Comparison of ENCODE assay signal across 1 cellular context in the genomic region with DNA sequence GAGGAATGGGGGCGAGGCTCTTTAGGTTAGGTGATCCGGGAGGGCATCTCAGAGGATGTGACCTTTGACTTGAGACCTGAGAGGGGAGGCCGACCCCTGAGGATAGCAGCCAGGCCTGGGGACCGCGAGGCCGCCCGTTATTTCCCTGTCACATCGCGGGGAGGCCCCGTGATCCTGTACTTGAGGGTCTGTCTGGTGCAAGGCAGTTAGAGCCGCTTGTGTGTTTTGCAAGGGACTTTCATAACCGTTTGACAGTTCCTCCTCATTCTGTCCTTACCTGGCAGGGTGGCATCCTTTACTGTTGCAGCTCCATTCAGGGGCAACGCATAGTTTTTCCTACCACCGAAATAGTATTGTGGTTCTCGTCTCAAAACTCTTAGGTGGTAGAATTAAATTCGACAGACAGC.
TF ChIP-seq lines count a peak whose summit lies in the region.

No MANE protein-coding gene starts in this region.

TF ChIP-seq in HepG2, 621 proteins besides CTCF, POLR2A, EP300 and RAD21 (continued from another document):
- no peak for TF ChIP-seq ZSCAN22 (CRISPR knock-in tag; IDR thresholded peaks at IDR 0.05)
- TF ChIP-seq ZSCAN12 (CRISPR knock-in tag; IDR thresholded peaks at IDR 0.05), result no peak
- no peak for TF ChIP-seq ETV5 (CRISPR knock-in tag; IDR thresholded peaks at IDR 0.05; ENCODE audit: borderline replicate concordance)
- TF ChIP-seq ZNF557 (CRISPR knock-in tag; IDR thresholded peaks at IDR 0.05), result no peak
- TF ChIP-seq, protein P1, sequence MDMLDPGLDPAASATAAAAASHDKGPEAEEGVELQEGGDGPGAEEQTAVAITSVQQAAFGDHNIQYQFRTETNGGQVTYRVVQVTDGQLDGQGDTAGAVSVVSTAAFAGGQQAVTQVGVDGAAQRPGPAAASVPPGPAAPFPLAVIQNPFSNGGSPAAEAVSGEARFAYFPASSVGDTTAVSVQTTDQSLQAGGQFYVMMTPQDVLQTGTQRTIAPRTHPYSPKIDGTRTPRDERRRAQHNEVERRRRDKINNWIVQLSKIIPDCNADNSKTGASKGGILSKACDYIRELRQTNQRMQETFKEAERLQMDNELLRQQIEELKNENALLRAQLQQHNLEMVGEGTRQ (IDR thresholded peaks at IDR 0.05; ENCODE audit: low read depth, low read length), result no peak
- TF ChIP-seq, protein P1 (CRISPR knock-in tag; IDR thresholded peaks at IDR 0.05; ENCODE audit: borderline replicate concordance), result no peak
- no peak for TF ChIP-seq TBX3 (IDR thresholded peaks at IDR 0.05; ENCODE audit: borderline replicate concordance)
- TF ChIP-seq KDM5A (IDR thresholded peaks at IDR 0.05; ENCODE audit: borderline replicate concordance, low read length), result no peak
- TF ChIP-seq, protein P2, sequence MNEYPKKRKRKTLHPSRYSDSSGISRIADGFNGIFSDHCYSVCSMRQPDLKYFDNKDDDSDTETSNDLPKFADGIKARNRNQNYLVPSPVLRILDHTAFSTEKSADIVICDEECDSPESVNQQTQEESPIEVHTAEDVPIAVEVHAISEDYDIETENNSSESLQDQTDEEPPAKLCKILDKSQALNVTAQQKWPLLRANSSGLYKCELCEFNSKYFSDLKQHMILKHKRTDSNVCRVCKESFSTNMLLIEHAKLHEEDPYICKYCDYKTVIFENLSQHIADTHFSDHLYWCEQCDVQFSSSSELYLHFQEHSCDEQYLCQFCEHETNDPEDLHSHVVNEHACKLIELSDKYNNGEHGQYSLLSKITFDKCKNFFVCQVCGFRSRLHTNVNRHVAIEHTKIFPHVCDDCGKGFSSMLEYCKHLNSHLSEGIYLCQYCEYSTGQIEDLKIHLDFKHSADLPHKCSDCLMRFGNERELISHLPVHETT (CRISPR knock-in tag; conservative IDR thresholded peaks at IDR 0.05), result no peak
- peak; percentile 54; the same call in 1 of the 2 replicates for TF ChIP-seq SIN3A (IDR thresholded peaks at IDR 0.05; ENCODE audit: borderline replicate concordance, low read depth, low read length)
- no peak for TF ChIP-seq ZNF839 (CRISPR knock-in tag; IDR thresholded peaks at IDR 0.05; ENCODE audit: borderline replicate concordance)
